15 cellular contexts compared by ENCODE assay signal in the genomic region with DNA sequence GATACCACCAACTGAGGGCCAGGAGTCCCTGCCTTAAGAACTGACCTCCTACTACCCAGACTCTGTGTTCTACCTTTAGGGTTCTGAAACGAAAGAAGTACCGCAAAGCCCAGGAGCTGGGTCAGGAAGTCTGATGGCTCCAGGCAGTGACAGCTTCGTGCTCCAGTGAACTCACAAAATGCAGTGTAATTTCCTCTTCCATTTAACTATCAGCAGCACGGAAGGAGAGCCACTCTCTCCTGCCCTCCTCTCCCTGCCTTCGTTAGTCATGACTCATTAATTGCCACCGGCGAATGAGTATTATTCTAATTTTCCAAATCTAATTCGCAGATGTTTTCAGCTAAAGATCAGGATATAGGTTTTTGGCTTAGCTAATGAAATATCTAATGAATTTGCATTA.
DNase-seq lines count a peak whose midpoint lies in the region; ATAC-seq and TF ChIP-seq lines count a peak whose summit lies in the region.
"Had no signal": no experiment of that assay in that cellular context is flagged by ENCODE, and none has a peak within 500 bp of the region (broad histone marks: within the 10 kb centered on the region; RNA-seq: fewer than 3 reads in every experiment).

No MANE protein-coding gene starts in this region.

- H3K9me3 Mint-ChIP-seq in stimulated activated memory B cell treated with anti-CD40 and anti-IgM and Interleukin-4, amounts not matched to agents 10 μg/mL and 1 μg/mL and 100 μg/mL, for 72 hours, result peaks cover 13% of the 10 kb centered on the region

- no peak overlapping the region for H4K91ac ChIP-seq in IMR-90 (ENCODE audit: insufficient read depth, low read depth, low read length)

- H3K36me3 ChIP-seq in BLaER1, result no peaks in the 10 kb centered on the region
- no peaks in the 10 kb centered on the region for H3K36me3 ChIP-seq in IMR-90 (ENCODE audit: control insufficient read depth, insufficient read depth, low read length)
- H3K36me3 ChIP-seq: right lobe of liver had no signal

- H3K4me3 Mint-ChIP-seq in stimulated activated memory B cell treated with anti-CD40 and anti-IgM and Interleukin-4, amounts not matched to agents 10 μg/mL and 1 μg/mL and 100 μg/mL, for 72 hours, result no peak overlapping the region
- H3K4me3 Mint-ChIP-seq: activated T-cell treated with anti-CD3 and anti-CD28 coated beads, Interleukin-2, amount 50 U/mL, for 72 hours; naive B cell had no signal

- TF ChIP-seq POLR2A in IMR-90 (IDR thresholded peaks at IDR 0.05; ENCODE audit: low read depth, low read length), result no peak

- BruUV-seq in IMR-90 (replicated peaks; lab: Mats Ljungman, UMichigan), result no TSS peak

- no peak overlapping the region for H2BK120ac ChIP-seq in IMR-90 (ENCODE audit: low read depth, low read length)

- H3K4me2 ChIP-seq in BLaER1, result peak overlapping the region; percentile 47
- H3K4me2 ChIP-seq in IMR-90 (ENCODE audit: low read depth, low read length), result no peak overlapping the region

- H3K27me3 Mint-ChIP-seq in stimulated activated memory B cell treated with anti-CD40 and anti-IgM and Interleukin-4, amounts not matched to agents 10 μg/mL and 1 μg/mL and 100 μg/mL, for 72 hours, result peaks cover 9% of the 10 kb centered on the region

- H3K4me1 Mint-ChIP-seq in stimulated activated memory B cell treated with anti-CD40 and anti-IgM and Interleukin-4, amounts not matched to agents 10 μg/mL and 1 μg/mL and 100 μg/mL, for 72 hours, result no peaks in the 10 kb centered on the region
- H3K4me1 Mint-ChIP-seq: naive B cell had no signal

- H3K14ac ChIP-seq in IMR-90 (replicated peaks; ENCODE audit: low read depth, low read length), result no peak overlapping the region

- no peak overlapping the region for H4K8ac ChIP-seq in IMR-90 (ENCODE audit: low read depth in 2 of 2, low read length in 2 of 2)

- no peak overlapping the region for H4K5ac ChIP-seq in IMR-90 (ENCODE audit: low read depth, low read length)

- dilution Hi-C loops in IMR-90 (cut with HindIII; ENCODE audit: low sequenced_read_pairs, unreplicated experiment), result no loop called here

- ATAC-seq in IMR-90 (ENCODE audit: low read depth), result no peak
- ATAC-seq in stimulated activated memory B cell treated with anti-CD40 and anti-IgM and Interleukin-4, amounts not matched to agents 10 μg/mL and 1 μg/mL and 100 μg/mL, for 72 hours, result no peak
- ATAC-seq: activated naive CD4-positive, alpha-beta T cell treated with anti-CD3 and anti-CD28 coated beads, Interleukin-2, amount 50 U/mL, for 72 hours; activated T-cell treated with anti-CD3 and anti-CD28 coated beads, Interleukin-2, amount 50 U/mL, for 72 hours; left cardiac atrium; Right ventricle myocardium inferior had no signal

- intact Hi-C loops in IMR-90 (cut with micrococcal nuclease), result no loop called here

- no peaks in the 10 kb centered on the region for H3K36me3 Mint-ChIP-seq in stimulated activated memory B cell treated with anti-CD40 and anti-IgM and Interleukin-4, amounts not matched to agents 10 μg/mL and 1 μg/mL and 100 μg/mL, for 72 hours

- H3K4me3 ChIP-seq in BLaER1 (no peak overlapping the region), IMR-90 (ENCODE audit: insufficient read depth, low read depth, low read length) (no peak overlapping the region)
- H3K4me3 ChIP-seq: right lobe of liver had no signal

- no peak overlapping the region for H2BK15ac ChIP-seq in IMR-90 (ENCODE audit: low read depth, low read length)

- H3K9me3 ChIP-seq in BLaER1 (no peaks in the 10 kb centered on the region; the same call in 1 of the 2 replicates), IMR-90 (ENCODE audit: control insufficient read depth, insufficient read depth, low read length) (peaks cover 16% of the 10 kb centered on the region)
- H3K9me3 ChIP-seq: right lobe of liver had no signal

- no peak overlapping the region for H3K56ac ChIP-seq in IMR-90 (ENCODE audit: extremely low read depth, insufficient read depth, low read length)

- H3K79me1 ChIP-seq in IMR-90 (ENCODE audit: low read depth in 1 of 2, low read length in 2 of 2), result no peaks in the 10 kb centered on the region

- no peak overlapping the region for H3K27ac ChIP-seq in BLaER1
- no peak overlapping the region for H3K27ac ChIP-seq in IMR-90 (ENCODE audit: insufficient read depth, low read length)
- H3K27ac ChIP-seq: right lobe of liver had no signal

- no peak overlapping the region for H3K27ac Mint-ChIP-seq in stimulated activated memory B cell treated with anti-CD40 and anti-IgM and Interleukin-4, amounts not matched to agents 10 μg/mL and 1 μg/mL and 100 μg/mL, for 72 hours
- H3K27ac Mint-ChIP-seq: activated naive CD4-positive, alpha-beta T cell treated with anti-CD3 and anti-CD28 coated beads, Interleukin-2, amount 50 U/mL, for 72 hours; naive B cell had no signal

- H3K9ac ChIP-seq in BLaER1, result no peak overlapping the region
- no peak overlapping the region for H3K9ac ChIP-seq in IMR-90 (ENCODE audit: low read depth, low read length)

- no peak overlapping the region for H3K4ac ChIP-seq in IMR-90 (ENCODE audit: low read depth, low read length)

- H2AK5ac ChIP-seq in IMR-90 (ENCODE audit: low read depth, low read length), result no peak overlapping the region

- CTCF ChIA-PET in IMR-90 (lab: Yijun Ruan, JAX), result no interaction called here

- no CpG with 5 or more reads among the region's 8 CpGs for WGBS in IMR-90 (ENCODE audit: extremely low coverage in 2 of 2, insufficient read length in 1 of 2), 2 experiments

- no peaks in the 10 kb centered on the region for H3K9me1 ChIP-seq in IMR-90 (ENCODE audit: insufficient read depth, low read length)

- H2AK9ac ChIP-seq in IMR-90 (replicated peaks; ENCODE audit: low read depth, low read length, poor library complexity), result peak overlapping the region; percentile 42

- H3K27me3 ChIP-seq in BLaER1, result no peaks in the 10 kb centered on the region
- H3K27me3 ChIP-seq in IMR-90 (ENCODE audit: control insufficient read depth, insufficient read depth, low read length), result no peaks in the 10 kb centered on the region
- H3K27me3 ChIP-seq: right lobe of liver had no signal

- no peak overlapping the region for H2AFZ ChIP-seq in IMR-90 (replicated peaks; ENCODE audit: low read length, poor library complexity)

- H3K4me1 ChIP-seq in BLaER1 (peaks cover 16% of the 10 kb centered on the region), IMR-90 (ENCODE audit: control insufficient read depth, insufficient read depth, low read length) (no peaks in the 10 kb centered on the region)
- H3K4me1 ChIP-seq: right lobe of liver had no signal

- POLR2A ChIA-PET in IMR-90 (lab: Charles Lee; ENCODE audit: unreplicated experiment), result no interaction called here

- no peak overlapping the region for H3K18ac ChIP-seq in IMR-90 (ENCODE audit: low read depth, low read length)

- DNase-seq in IMR-90 (no peak), NCI-H69 (lab: John Stamatoyannopoulos, UW) (peak; percentile 81), kidney tubule cell (ENCODE audit: low spot score) (peak; percentile 75), superior temporal gyrus (ENCODE audit: extremely low spot score) (no peak), SW480 (ENCODE audit: low spot score) (no peak)
- DNase-seq: activated T-cell treated with anti-CD3 and anti-CD28 coated beads, Interleukin-2, amount 50 U/mL, for 72 hours; left cardiac atrium; mesenchymal stem cell; naive B cell; NCI-H1048; right lobe of liver had no signal

- H3K23ac ChIP-seq in IMR-90 (ENCODE audit: low read depth, low read length), result no peak overlapping the region

- no peak overlapping the region for H2BK5ac ChIP-seq in IMR-90 (ENCODE audit: low read depth, low read length, poor library complexity, severe bottlenecking)

- in situ Hi-C loops in IMR-90 (cut with MboI; ENCODE audit: low sequenced_read_pairs), result no loop called here

- no peaks in the 10 kb centered on the region for H4K20me1 ChIP-seq in BLaER1
- H4K20me1 ChIP-seq in IMR-90 (ENCODE audit: insufficient read depth, low read length), result no peaks in the 10 kb centered on the region

- H2BK20ac ChIP-seq in IMR-90 (ENCODE audit: low read depth, low read length), result no peak overlapping the region

- TF ChIP-seq RAD21 in IMR-90 (IDR thresholded peaks at IDR 0.05; ENCODE audit: low read length), result no peak

- TF ChIP-seq CTCF in IMR-90 (conservative IDR thresholded peaks at IDR 0.05; ENCODE audit: low read depth, low read length), result no peak

TF ChIP-seq in IMR-90, 13 proteins besides CTCF, POLR2A, EP300 and RAD21:
- TF ChIP-seq CEBPB (IDR thresholded peaks at IDR 0.05; ENCODE audit: low read depth, low read length) (no peak), NFE2L2 (IDR thresholded peaks at IDR 0.05; ENCODE audit: low read depth, low read length) (no peak), FOS (IDR thresholded peaks at IDR 0.05; ENCODE audit: low read depth, low read length) (no peak), RFX5 (IDR thresholded peaks at IDR 0.05; ENCODE audit: low read depth, low read length) (no peak), SMC3 (IDR thresholded peaks at IDR 0.05; ENCODE audit: low read depth, low read length) (no peak), MAFK (IDR thresholded peaks at IDR 0.05; ENCODE audit: low read depth, low read length) (no peak), MAZ (IDR thresholded peaks at IDR 0.05; ENCODE audit: borderline replicate concordance, low read depth, low read length) (no peak), CHD1 (IDR thresholded peaks at IDR 0.05; ENCODE audit: low read depth, low read length) (no peak), BHLHE40 (IDR thresholded peaks at IDR 0.05; ENCODE audit: low read depth, low read length) (no peak), MXI1 (IDR thresholded peaks at IDR 0.05; ENCODE audit: borderline replicate concordance, low read depth, low read length) (no peak)
- TF ChIP-seq, protein P1, sequence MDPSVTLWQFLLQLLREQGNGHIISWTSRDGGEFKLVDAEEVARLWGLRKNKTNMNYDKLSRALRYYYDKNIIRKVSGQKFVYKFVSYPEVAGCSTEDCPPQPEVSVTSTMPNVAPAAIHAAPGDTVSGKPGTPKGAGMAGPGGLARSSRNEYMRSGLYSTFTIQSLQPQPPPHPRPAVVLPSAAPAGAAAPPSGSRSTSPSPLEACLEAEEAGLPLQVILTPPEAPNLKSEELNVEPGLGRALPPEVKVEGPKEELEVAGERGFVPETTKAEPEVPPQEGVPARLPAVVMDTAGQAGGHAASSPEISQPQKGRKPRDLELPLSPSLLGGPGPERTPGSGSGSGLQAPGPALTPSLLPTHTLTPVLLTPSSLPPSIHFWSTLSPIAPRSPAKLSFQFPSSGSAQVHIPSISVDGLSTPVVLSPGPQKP (IDR thresholded peaks at IDR 0.05; ENCODE audit: borderline replicate concordance, low read depth, low read length), result no peak
- TF ChIP-seq, protein P2, sequence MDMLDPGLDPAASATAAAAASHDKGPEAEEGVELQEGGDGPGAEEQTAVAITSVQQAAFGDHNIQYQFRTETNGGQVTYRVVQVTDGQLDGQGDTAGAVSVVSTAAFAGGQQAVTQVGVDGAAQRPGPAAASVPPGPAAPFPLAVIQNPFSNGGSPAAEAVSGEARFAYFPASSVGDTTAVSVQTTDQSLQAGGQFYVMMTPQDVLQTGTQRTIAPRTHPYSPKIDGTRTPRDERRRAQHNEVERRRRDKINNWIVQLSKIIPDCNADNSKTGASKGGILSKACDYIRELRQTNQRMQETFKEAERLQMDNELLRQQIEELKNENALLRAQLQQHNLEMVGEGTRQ (IDR thresholded peaks at IDR 0.05; ENCODE audit: low read depth, low read length), result no peak

Comparison
In these comparisons a context has a peak if more than half of its experiments do, and no peak if none do; other contexts are left out.
1. DNase-seq: peak in NCI-H69 (single experiment) and kidney tubule cell (single experiment); none in IMR-90 (single experiment), superior temporal gyrus (single experiment) and SW480 (single experiment).